Comparison of ENCODE assay signal across 1 cellular context in genomic region chr17:67993998-67994361, GRCh38.
TF ChIP-seq lines count a peak whose summit lies in the region.

No MANE protein-coding gene starts in this region.

TF ChIP-seq in GM12878, 131 proteins besides CTCF, POLR2A, EP300 and RAD21 (continued from another document):
- TF ChIP-seq CEBPZ (IDR thresholded peaks at IDR 0.05; ENCODE audit: low read depth, low read length) (no peak), NRF1 (conservative IDR thresholded peaks at IDR 0.05; ENCODE audit: low read depth, low read length) (no peak), HDGF (IDR thresholded peaks at IDR 0.05) (peak; percentile 95), ESRRA (IDR thresholded peaks at IDR 0.05; ENCODE audit: low read length) (no peak), ZNF384 (IDR thresholded peaks at IDR 0.05; ENCODE audit: borderline replicate concordance, low read depth, low read length) (no peak), DPF2 (IDR thresholded peaks at IDR 0.05) (no peak; the same call in 1 of the 2 replicates), RCOR1 (conservative IDR thresholded peaks at IDR 0.05; ENCODE audit: low read depth, low read length) (no peak), PAX8 (IDR thresholded peaks at IDR 0.05) (no peak), SIN3A (IDR thresholded peaks at IDR 0.05; ENCODE audit: low read depth, low read length) (no peak), ZNF207 (IDR thresholded peaks at IDR 0.05; ENCODE audit: borderline replicate concordance) (no peak), HSF1 (IDR thresholded peaks at IDR 0.05; ENCODE audit: low read depth, low read length) (no peak), LARP7 (IDR thresholded peaks at IDR 0.05) (no peak; the same call in 1 of the 2 replicates), ELK1 (IDR thresholded peaks at IDR 0.05; ENCODE audit: low read depth, low read length) (no peak), CHD4 (IDR thresholded peaks at IDR 0.05) (no peak), TCF3 (IDR thresholded peaks at IDR 0.05; ENCODE audit: borderline replicate concordance, insufficient read depth, low read depth, low read length) (no peak), ZNF622 (IDR thresholded peaks at IDR 0.05) (no peak), TAF1 (IDR thresholded peaks at IDR 0.05; ENCODE audit: borderline replicate concordance, low read depth, low read length) (no peak), ASH2L (IDR thresholded peaks at IDR 0.05; ENCODE audit: borderline replicate concordance, low read depth) (no peak), RFX5 (IDR thresholded peaks at IDR 0.05; ENCODE audit: low read depth, low read length) (no peak), CHD2 (IDR thresholded peaks at IDR 0.05; ENCODE audit: borderline replicate concordance, low read depth, low read length) (0 out of 2 replicates have a peak, but pooled peaks have one; percentile 19), KDM1A (IDR thresholded peaks at IDR 0.05; ENCODE audit: borderline replicate concordance) (no peak), IRF4 (IDR thresholded peaks at IDR 0.05; ENCODE audit: low read depth, low read length) (no peak), CREM (IDR thresholded peaks at IDR 0.05; ENCODE audit: low read depth) (no peak), ZNF592 (IDR thresholded peaks at IDR 0.05) (no peak), KLF5 (IDR thresholded peaks at IDR 0.05; ENCODE audit: partially characterized antibody) (no peak), PAX5 (IDR thresholded peaks at IDR 0.05; ENCODE audit: borderline replicate concordance, low read depth, low read length) (no peak), MEF2B (IDR thresholded peaks at IDR 0.05; ENCODE audit: partially characterized antibody, poor library complexity, severe bottlenecking) (no peak), STAT3 (IDR thresholded peaks at IDR 0.05; ENCODE audit: low read depth, low read length) (no peak), HDAC6 (IDR thresholded peaks at IDR 0.05; ENCODE audit: unreplicated experiment) (no peak), BCL3 (IDR thresholded peaks at IDR 0.05; ENCODE audit: borderline replicate concordance, insufficient read depth, low read depth, low read length, poor library complexity, severe bottlenecking) (no peak), TCF7 (IDR thresholded peaks at IDR 0.05; ENCODE audit: borderline replicate concordance) (no peak), SP1 (IDR thresholded peaks at IDR 0.05; ENCODE audit: low read depth, low read length) (no peak), CBX5 (IDR thresholded peaks at IDR 0.05; ENCODE audit: low read depth) (no peak), CHD1 (IDR thresholded peaks at IDR 0.05; ENCODE audit: low read depth, low read length) (no peak), IKZF2 (IDR thresholded peaks at IDR 0.05) (peak; percentile 73 to 76)
- TF ChIP-seq, protein P1, sequence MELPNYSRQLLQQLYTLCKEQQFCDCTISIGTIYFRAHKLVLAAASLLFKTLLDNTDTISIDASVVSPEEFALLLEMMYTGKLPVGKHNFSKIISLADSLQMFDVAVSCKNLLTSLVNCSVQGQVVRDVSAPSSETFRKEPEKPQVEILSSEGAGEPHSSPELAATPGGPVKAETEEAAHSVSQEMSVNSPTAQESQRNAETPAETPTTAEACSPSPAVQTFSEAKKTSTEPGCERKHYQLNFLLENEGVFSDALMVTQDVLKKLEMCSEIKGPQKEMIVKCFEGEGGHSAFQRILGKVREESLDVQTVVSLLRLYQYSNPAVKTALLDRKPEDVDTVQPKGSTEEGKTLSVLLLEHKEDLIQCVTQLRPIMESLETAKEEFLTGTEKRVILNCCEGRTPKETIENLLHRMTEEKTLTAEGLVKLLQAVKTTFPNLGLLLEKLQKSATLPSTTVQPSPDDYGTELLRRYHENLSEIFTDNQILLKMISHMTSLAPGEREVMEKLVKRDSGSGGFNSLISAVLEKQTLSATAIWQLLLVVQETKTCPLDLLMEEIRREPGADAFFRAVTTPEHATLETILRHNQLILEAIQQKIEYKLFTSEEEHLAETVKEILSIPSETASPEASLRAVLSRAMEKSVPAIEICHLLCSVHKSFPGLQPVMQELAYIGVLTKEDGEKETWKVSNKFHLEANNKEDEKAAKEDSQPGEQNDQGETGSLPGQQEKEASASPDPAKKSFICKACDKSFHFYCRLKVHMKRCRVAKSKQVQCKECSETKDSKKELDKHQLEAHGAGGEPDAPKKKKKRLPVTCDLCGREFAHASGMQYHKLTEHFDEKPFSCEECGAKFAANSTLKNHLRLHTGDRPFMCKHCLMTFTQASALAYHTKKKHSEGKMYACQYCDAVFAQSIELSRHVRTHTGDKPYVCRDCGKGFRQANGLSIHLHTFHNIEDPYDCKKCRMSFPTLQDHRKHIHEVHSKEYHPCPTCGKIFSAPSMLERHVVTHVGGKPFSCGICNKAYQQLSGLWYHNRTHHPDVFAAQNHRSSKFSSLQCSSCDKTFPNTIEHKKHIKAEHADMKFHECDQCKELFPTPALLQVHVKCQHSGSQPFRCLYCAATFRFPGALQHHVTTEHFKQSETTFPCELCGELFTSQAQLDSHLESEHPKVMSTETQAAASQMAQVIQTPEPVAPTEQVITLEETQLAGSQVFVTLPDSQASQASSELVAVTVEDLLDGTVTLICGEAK (IDR thresholded peaks at IDR 0.05; ENCODE audit: borderline replicate concordance) = peak; percentile 47
